Comparison of ENCODE assay signal across 9 cellular contexts in the genomic region with DNA sequence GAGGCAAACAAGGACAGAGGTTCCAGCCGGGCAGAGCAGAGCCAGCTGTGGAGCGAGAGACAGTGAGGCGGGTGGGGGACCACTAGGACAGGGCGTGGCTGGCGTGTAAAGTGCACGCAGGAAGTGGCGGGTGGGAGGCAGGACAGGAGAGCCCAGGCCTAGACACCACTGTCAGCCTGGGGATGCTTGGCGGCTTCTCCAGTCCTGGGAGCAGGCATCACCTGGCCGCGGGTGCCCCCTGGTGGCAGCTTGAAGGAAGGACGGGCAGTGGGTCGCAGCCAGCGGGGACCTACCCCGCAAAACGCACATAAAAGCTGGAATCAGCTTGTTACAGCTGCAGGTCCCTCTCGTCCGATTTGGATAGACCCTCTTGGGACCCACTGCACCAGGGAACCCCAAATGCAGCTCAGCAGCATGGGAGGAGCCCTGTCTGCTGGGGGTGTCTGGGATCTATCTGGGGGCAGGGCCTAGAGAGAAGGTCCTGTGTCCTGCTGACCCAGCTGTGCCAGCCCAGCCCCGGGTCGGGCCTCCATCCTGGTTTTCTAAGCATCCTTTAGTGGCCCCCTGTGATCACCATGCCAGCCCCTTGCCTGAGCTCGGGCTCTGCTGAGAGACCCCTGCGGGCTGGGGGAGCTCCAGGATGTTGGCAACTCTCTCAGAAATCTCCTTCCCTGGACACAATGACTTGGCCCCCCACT. TPM values are rescaled to one million over a fixed set of nuclear protein-coding genes. Genes with fewer than 3 reads are reported as not detected.
A peak's percentile ranks its signal among the peaks of the same experiment; 100 is the strongest.
DNase-seq lines count a peak whose midpoint lies in the region; ATAC-seq and TF ChIP-seq lines count a peak whose summit lies in the region.
"Had no signal": no experiment of that assay in that cellular context is flagged by ENCODE, and none has a peak within 500 bp of the region (broad histone marks: within the 10 kb centered on the region; RNA-seq: fewer than 3 reads in every experiment).

No MANE protein-coding gene starts in this region.

- H3K4me1 ChIP-seq in prostate gland (replicated peaks) (no peaks in the 10 kb centered on the region), aorta (ENCODE audit: control insufficient read depth in 1 of 2, insufficient read depth in 2 of 2, low read length in 2 of 2) (no peaks in the 10 kb centered on the region)

- no peak overlapping the region for H3K27ac Mint-ChIP-seq in activated naive CD8-positive, alpha-beta T cell treated with anti-CD3 and anti-CD28 coated beads for 36 hours

- no peak overlapping the region for H3K4me3 Mint-ChIP-seq in activated naive CD8-positive, alpha-beta T cell treated with anti-CD3 and anti-CD28 coated beads for 36 hours
- H3K4me3 Mint-ChIP-seq: IgD-negative memory B cell had no signal

- WGBS in prostate gland, result 14% methylated on average over 21 of the region's 21 CpGs
- 19 to 26% methylated on average over 21 of the region's 21 CpGs for WGBS in aorta, 2 donors

- H3K27me3 ChIP-seq in prostate gland (replicated peaks; ENCODE audit: insufficient read depth) (no peaks in the 10 kb centered on the region), aorta (ENCODE audit: control insufficient read depth in 1 of 2, insufficient read depth in 2 of 2, low read length in 1 of 2) (no peaks in the 10 kb centered on the region)

- H3K27ac ChIP-seq in prostate gland (no peak overlapping the region), aorta (ENCODE audit: low read depth in 1 of 2, low read length in 2 of 2) (no peak overlapping the region)

- H3K36me3 ChIP-seq in prostate gland (no peaks in the 10 kb centered on the region), aorta (ENCODE audit: control insufficient read depth in 1 of 2, insufficient read depth in 2 of 2, low read length in 1 of 2) (no peaks in the 10 kb centered on the region)

- intact Hi-C loops in Right ventricle myocardium superior (cut with DNase I) (loop anchor here (5.0 kb wide), 2 partner anchors 65 to 330 kb away; no protein-coding TSS in a partner anchor), prostate gland (cut with DNase I) (loop anchor here (1.0 to 5.0 kb wide), 3 partner anchors 63 to 330 kb away; no protein-coding TSS in a partner anchor), aorta (cut with DNase I) (loop anchor here (1.0 kb wide), 3 partner anchors 63 to 77 kb away; no protein-coding TSS in a partner anchor)

- H3K27me3 Mint-ChIP-seq in activated naive CD8-positive, alpha-beta T cell treated with anti-CD3 and anti-CD28 coated beads for 36 hours, result peaks cover 44% of the 10 kb centered on the region

- H3K9me3 ChIP-seq in prostate gland (no peaks in the 10 kb centered on the region), aorta (ENCODE audit: control insufficient read depth, low read length) (peaks cover 1% of the 10 kb centered on the region)

- DNase-seq in C1 segment of cervical spinal cord (lab: John Stamatoyannopoulos, UW) (peak in 13 of 14 donors; percentile 32 to 83 (median 62)), SKM-1 treated with dmso at 0.1 percent for 144 hours (lab: John Stamatoyannopoulos, UW; ENCODE audit: unreplicated experiment) (peak; percentile 65), Right ventricle myocardium superior (peak; percentile 88), prostate gland (ENCODE audit: low spot score) (peak; percentile 73), aorta (peak; percentile 83 to 94)
- peak; percentile 76 for DNase-seq in activated naive CD8-positive, alpha-beta T cell treated with anti-CD3 and anti-CD28 coated beads for 36 hours

- TF ChIP-seq CTCF in LNCAP (IDR thresholded peaks at IDR 0.05) (peak; percentile 90), prostate gland (IDR thresholded peaks at IDR 0.05) (peak; percentile 90 to 98 (median 96))

- ATAC-seq in GM19467 (IDR thresholded peaks at IDR 0.05; ENCODE audit: unreplicated experiment) (peak; percentile 56), Right ventricle myocardium superior (ENCODE audit: poor library complexity) (peak; percentile 86), aorta (ENCODE audit: low FRiP score) (peak; percentile 86)

- H3K36me3 Mint-ChIP-seq in activated naive CD8-positive, alpha-beta T cell treated with anti-CD3 and anti-CD28 coated beads for 36 hours, result no peaks in the 10 kb centered on the region
- H3K36me3 Mint-ChIP-seq: IgD-negative memory B cell had no signal

- no peak overlapping the region for H3K4me3 ChIP-seq in prostate gland
- H3K4me3 ChIP-seq in aorta (ENCODE audit: low read length in 2 of 2), result no peak overlapping the region

- TF ChIP-seq POLR2A in prostate gland (IDR thresholded peaks at IDR 0.05), result no peak

- no peaks in the 10 kb centered on the region for H3K4me1 Mint-ChIP-seq in activated naive CD8-positive, alpha-beta T cell treated with anti-CD3 and anti-CD28 coated beads for 36 hours
- H3K4me1 Mint-ChIP-seq: IgD-negative memory B cell had no signal

- H3K9me3 Mint-ChIP-seq in activated naive CD8-positive, alpha-beta T cell treated with anti-CD3 and anti-CD28 coated beads for 36 hours, result no peaks in the 10 kb centered on the region
- H3K9me3 Mint-ChIP-seq: IgD-negative memory B cell had no signal

RNA-seq across cellular contexts. Expression of gene WFS1, which starts 57.7 kb away (rescaled TPM):
- total RNA-seq in activated naive CD8-positive, alpha-beta T cell treated with anti-CD3 and anti-CD28 coated beads for 36 hours, result 1 to 10 TPM; 2.1 to 2.2 TPM
- total RNA-seq in Right ventricle myocardium superior, result 81.7 TPM
- 100 to 1,000 TPM in 1 of 2 donors, 10 to 100 TPM in 1; 53.4 to 169 TPM for total RNA-seq in prostate gland
- total RNA-seq in aorta, result 10 to 100 TPM; 63.8 to 66.1 TPM
- polyA plus RNA-seq in aorta, result 10 to 100 TPM; 11.9 to 42.4 TPM

Comparison
In these comparisons a context has a peak if more than half of its experiments do, and no peak if none do; other contexts are left out.
1. RNA of gene WFS1, which starts 57.7 kb away (total RNA-seq): 53.4 to 169 TPM in prostate gland, 81.7 TPM in Right ventricle myocardium superior (single experiment) and 63.8 to 66.1 TPM in aorta; 2.1 to 2.2 TPM in activated naive CD8-positive, alpha-beta T cell treated with anti-CD3 and anti-CD28 coated beads for 36 hours; every median in the first group is over 10 times any median in the second.
2. Peak in every context shown above with its lines, with median percentiles within 50 percentile points of each other: DNase-seq and ATAC-seq.